In genomic region chr19:30718014-30718413, GRCh38 we compare ENCODE assay signal across 22 cellular contexts.
"Had no signal": no experiment of that assay in that cellular context is flagged by ENCODE, and none has a peak within 500 bp of the region (broad histone marks: within the 10 kb centered on the region; RNA-seq: fewer than 3 reads in every experiment).

No MANE protein-coding gene starts in this region.

- H2AFZ ChIP-seq: neural progenitor cell had no signal

- H3K9me3 Mint-ChIP-seq: naive thymus-derived CD8-positive, alpha-beta T cell; neural progenitor cell; stimulated activated effector memory CD8-positive, alpha-beta T cell treated with anti-CD3 and anti-CD28 coated beads, Interleukin-12 subunit alpha, Interleukin-12 subunit beta, amount 100 ng/mL, for 72 hours had no signal

- H3K4me3 ChIP-seq: lung, mucosa of descending colon, neural progenitor cell, thyroid gland had no signal

- H3K9me3 ChIP-seq: esophagus squamous epithelium, mucosa of descending colon, prostate gland, right atrium auricular region, sigmoid colon, stomach, thyroid gland had no signal

- H3K9ac ChIP-seq: neural progenitor cell, parathyroid adenoma had no signal

- H3K36me3 ChIP-seq: esophagus squamous epithelium, neural progenitor cell, prostate gland, right atrium auricular region, sigmoid colon, stomach, thyroid gland had no signal

- H3K4me1 ChIP-seq: parathyroid adenoma, prostate gland had no signal

- H3K79me2 ChIP-seq: parathyroid adenoma had no signal

- DNase-seq: cerebellar nuclear complex; cortex of kidney; effector memory CD8-positive, alpha-beta T cell; erythroblast; esophagus squamous epithelium; head of caudate nucleus; mucosa of descending colon; naive thymus-derived CD8-positive, alpha-beta T cell; sigmoid colon; stimulated activated CD4-positive, alpha-beta T cell treated with anti-CD3 and anti-CD28 coated beads, Interleukin-2, amount 100 ng/mL, for 24 hours; stimulated activated CD4-positive, alpha-beta T cell treated with anti-CD3 and anti-CD28 coated beads, Interleukin-4, amount 100 ng/mL, for 24 hours; stimulated activated naive CD4-positive, alpha-beta T cell treated with Interleukin-2 at 50 U/mL for 16 hours; stomach; trophoblast cell had no signal

- H3K27me3 ChIP-seq: esophagus squamous epithelium, right atrium auricular region, sigmoid colon, thyroid gland had no signal

- H3K27ac Mint-ChIP-seq: effector memory CD8-positive, alpha-beta T cell; memory B cell; neural progenitor cell; stimulated activated effector memory CD8-positive, alpha-beta T cell treated with anti-CD3 and anti-CD28 coated beads, Interleukin-12 subunit alpha, Interleukin-12 subunit beta, amount 100 ng/mL, for 72 hours had no signal

- H3K27ac ChIP-seq: neural progenitor cell, parathyroid adenoma, thyroid gland had no signal

- H3K4me2 ChIP-seq: neural progenitor cell had no signal

- H3K36me3 Mint-ChIP-seq: naive thymus-derived CD8-positive, alpha-beta T cell; neural progenitor cell; stimulated activated effector memory CD8-positive, alpha-beta T cell treated with anti-CD3 and anti-CD28 coated beads, Interleukin-12 subunit alpha, Interleukin-12 subunit beta, amount 100 ng/mL, for 72 hours had no signal

- H3K4me1 Mint-ChIP-seq: stimulated activated effector memory CD8-positive, alpha-beta T cell treated with anti-CD3 and anti-CD28 coated beads, Interleukin-12 subunit alpha, Interleukin-12 subunit beta, amount 100 ng/mL, for 72 hours had no signal
